Comparison of ENCODE assay signal across 1 cellular context in genomic region chr1:119646521-119647227, GRCh38.
TF ChIP-seq lines count a peak whose summit lies in the region.

No MANE protein-coding gene starts in this region.

TF ChIP-seq in H1, 55 proteins besides CTCF, POLR2A, EP300 and RAD21 (continued from another document):
- TF ChIP-seq ATF2 (IDR thresholded peaks at IDR 0.05; ENCODE audit: low read length) (no peak), POLR2AphosphoS5 (IDR thresholded peaks at IDR 0.05; ENCODE audit: low read depth, low read length) (no peak; the same call in 1 of the 2 replicates)
